ENCODE assay signal across 9 cellular contexts in the genomic region with DNA sequence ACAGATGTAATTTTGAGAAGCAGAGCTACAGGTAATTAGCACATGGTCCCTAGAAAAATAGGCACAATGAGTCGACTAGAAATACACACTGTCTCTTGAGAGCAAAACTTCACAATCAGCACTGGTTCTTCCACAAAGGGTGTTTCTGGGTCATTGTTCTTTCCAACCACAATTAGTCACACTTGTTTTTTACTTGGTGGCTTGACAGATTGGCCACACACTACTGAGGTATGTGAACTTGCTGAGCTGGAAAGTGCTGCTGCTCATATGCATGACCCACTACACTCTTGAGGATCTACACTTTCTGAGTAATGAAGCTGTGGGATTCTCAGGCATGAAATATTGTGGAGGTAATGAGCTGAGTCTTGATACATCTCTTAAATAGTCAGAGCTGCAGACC.
DNase-seq lines count a peak whose midpoint lies in the region; ATAC-seq and TF ChIP-seq lines count a peak whose summit lies in the region.
"Had no signal": no experiment of that assay in that cellular context is flagged by ENCODE, and none has a peak within 500 bp of the region (broad histone marks: within the 10 kb centered on the region; RNA-seq: fewer than 3 reads in every experiment).

No MANE protein-coding gene starts in this region.

- ATAC-seq in GM21825 (IDR thresholded peaks at IDR 0.05; ENCODE audit: unreplicated experiment) (peak; percentile 60), PC-3 (peak; percentile 64), GM19467 (IDR thresholded peaks at IDR 0.05; ENCODE audit: unreplicated experiment) (no peak)

- peaks cover 9% of the 10 kb centered on the region for H3F3A ChIP-seq in PC-3 (ENCODE audit: low read length, unreplicated experiment)

- DNase-seq in EH (ENCODE audit: low read depth) (peak; percentile 97), PC-3 (peak; percentile 88), hepatic stellate cell (ENCODE audit: low spot score) (peak; percentile 24), GM19240 (ENCODE audit: insufficient read length, low spot score) (no peak), ecto neural progenitor cell (ENCODE audit: low spot score) (no peak), H7 (no peak)

- POLR2A ChIA-PET in PC-3 (lab: Charles Lee; ENCODE audit: unreplicated experiment) = no interaction called here

- no peaks in the 10 kb centered on the region for H3K9me3 ChIP-seq in PC-3 (ENCODE audit: low read length)

- CTCF ChIA-PET in PC-3 (lab: Charles Lee) = no interaction called here

- no peak for TF ChIP-seq CTCF in PC-3 (conservative IDR thresholded peaks at IDR 0.05; ENCODE audit: low read depth, low read length)

- no peaks in the 10 kb centered on the region for H4K20me1 ChIP-seq in PC-3 (ENCODE audit: low read length)

- intact Hi-C loops in PC-3 (cut with micrococcal nuclease) = no loop called here

- peak overlapping the region; percentile 99 for H3K27ac ChIP-seq in PC-3 (ENCODE audit: low read length)
- H3K27ac ChIP-seq: SK-N-MC had no signal

- H2AFZ ChIP-seq in PC-3 (ENCODE audit: low read length) = no peak overlapping the region

- H3K4me3 ChIP-seq in PC-3 (ENCODE audit: low read length) (no peak overlapping the region), H7 (ENCODE audit: insufficient read depth, low read depth, low read length) (no peak overlapping the region)
- H3K4me3 ChIP-seq: SK-N-MC had no signal

- H3K4me1 ChIP-seq in PC-3 (ENCODE audit: insufficient read depth, low read length) = peaks cover 49% of the 10 kb centered on the region

- peak overlapping the region; percentile 57 for H3K4me2 ChIP-seq in PC-3 (ENCODE audit: low read length)

- no TSS peak for BruUV-seq in PC-3 (replicated peaks; lab: Mats Ljungman, UMichigan)

- H3K9ac ChIP-seq in PC-3 (ENCODE audit: low read length) = peak overlapping the region; percentile 71

- no peaks in the 10 kb centered on the region for H3K9me2 ChIP-seq in PC-3 (replicated peaks; ENCODE audit: low read length)

- H3K79me2 ChIP-seq in PC-3 (ENCODE audit: low read length) = no peaks in the 10 kb centered on the region

- H3K27me3 ChIP-seq in PC-3 (ENCODE audit: low read length) (no peaks in the 10 kb centered on the region), H7 (ENCODE audit: control insufficient read depth, insufficient read depth, low read length) (no peaks in the 10 kb centered on the region)

- no peaks in the 10 kb centered on the region for H3K36me3 ChIP-seq in PC-3 (ENCODE audit: low read depth, low read length)
- H3K36me3 ChIP-seq in H7 (replicated peaks; ENCODE audit: control insufficient read depth, insufficient read depth, low read length) = no peaks in the 10 kb centered on the region

Comparison
In these comparisons a context has a peak if more than half of its experiments do, and no peak if none do; other contexts are left out.
1. DNase-seq: peak in EH (single experiment), PC-3 (single experiment) and hepatic stellate cell (single experiment); none in GM19240 (single experiment), ecto neural progenitor cell (single experiment) and H7 (single experiment).